ENCODE assay signal across 19 cellular contexts in genomic region chr5:19140276-19140675, GRCh38.
A peak's percentile ranks its signal among the peaks of the same experiment; 100 is the strongest.
DNase-seq lines count a peak whose midpoint lies in the region; ATAC-seq, FAIRE-seq and TF ChIP-seq lines count a peak whose summit lies in the region.
"Had no signal": no experiment of that assay in that cellular context is flagged by ENCODE, and none has a peak within 500 bp of the region (broad histone marks: within the 10 kb centered on the region; RNA-seq: fewer than 3 reads in every experiment).

No MANE protein-coding gene starts in this region.

- no peak overlapping the region for H3K4me3 ChIP-seq in keratinocyte (ENCODE audit: control insufficient read depth in 2 of 3, extremely low read depth in 1 of 3, insufficient read depth in 2 of 3, low read depth in 1 of 3, low read length in 3 of 3)
- H3K4me3 ChIP-seq: BLaER1 treated with 17β-estradiol and CSF1 and Interleukin-3, amounts not matched to agents 10 nM and 100 nM; GM12878; HAP-1 had no signal

- no peaks in the 10 kb centered on the region for H3K27me3 ChIP-seq in keratinocyte (ENCODE audit: control insufficient read depth, extremely low read depth, insufficient read depth, low read length)
- H3K27me3 ChIP-seq: BLaER1 treated with 17β-estradiol and CSF1 and Interleukin-3, amounts not matched to agents 10 nM and 100 nM had no signal

- no peaks in the 10 kb centered on the region for H3K9me3 Mint-ChIP-seq in mesothelial cell of epicardium

- no peak for ATAC-seq in HG03354 (IDR thresholded peaks at IDR 0.05; ENCODE audit: poor library complexity, severe bottlenecking, unreplicated experiment)
- ATAC-seq in HG03469 (IDR thresholded peaks at IDR 0.05; ENCODE audit: unreplicated experiment), result no peak
- ATAC-seq: GM12878 had no signal

- no peaks in the 10 kb centered on the region for H3K4me1 Mint-ChIP-seq in mesothelial cell of epicardium
- H3K4me1 Mint-ChIP-seq: CD4-positive, CD25-positive, alpha-beta regulatory T cell had no signal

- no peaks in the 10 kb centered on the region for H4K20me1 ChIP-seq in keratinocyte (ENCODE audit: control insufficient read depth, extremely low read depth, insufficient read depth, low read length)
- H4K20me1 ChIP-seq: BLaER1 treated with 17β-estradiol and CSF1 and Interleukin-3, amounts not matched to agents 10 nM and 100 nM had no signal

- no peak overlapping the region for H3K27ac Mint-ChIP-seq in mesothelial cell of epicardium
- H3K27ac Mint-ChIP-seq: CD4-positive, CD25-positive, alpha-beta regulatory T cell; HFFc6; IgD-negative memory B cell had no signal

- peak; percentile 9 for DNase-seq in A172 (ENCODE audit: low spot score)
- DNase-seq in HCEC 1CT, result peak; percentile 73
- DNase-seq in UCSD-AML1 (lab: John Stamatoyannopoulos, UW; ENCODE audit: unreplicated experiment), result peak; percentile 1
- no peak for DNase-seq in keratinocyte (ENCODE audit: low read depth, low spot score)
- DNase-seq in mesothelial cell of epicardium (ENCODE audit: low spot score in 2 of 2, unreplicated experiment in 2 of 2), result no peak
- no peak for DNase-seq in islet precursor cell
- DNase-seq: AML-193; CD4-positive, CD25-positive, alpha-beta regulatory T cell; DMS53; GOT3; HFFc6 had no signal

- no peak overlapping the region for H3K4me2 ChIP-seq in keratinocyte (ENCODE audit: control insufficient read depth, extremely low read depth, insufficient read depth, low read depth, low read length)
- H3K4me2 ChIP-seq: BLaER1 treated with 17β-estradiol and CSF1 and Interleukin-3, amounts not matched to agents 10 nM and 100 nM had no signal

- H3K9me1 ChIP-seq in keratinocyte (ENCODE audit: control insufficient read depth, extremely low read depth, insufficient read depth, low read length), result no peaks in the 10 kb centered on the region

- H3K27me3 Mint-ChIP-seq in mesothelial cell of epicardium (ENCODE audit: low read depth), result no peaks in the 10 kb centered on the region
- H3K27me3 Mint-ChIP-seq: CD4-positive, CD25-positive, alpha-beta regulatory T cell; IgD-negative memory B cell had no signal

- no peaks in the 10 kb centered on the region for H3K36me3 ChIP-seq in keratinocyte (ENCODE audit: control insufficient read depth in 2 of 2, extremely low read depth in 1 of 2, insufficient read depth in 2 of 2, low read length in 2 of 2)
- H3K36me3 ChIP-seq: BLaER1 treated with 17β-estradiol and CSF1 and Interleukin-3, amounts not matched to agents 10 nM and 100 nM; HAP-1 had no signal

- H3K9me3 ChIP-seq in keratinocyte (ENCODE audit: control insufficient read depth, low read depth, low read length), result no peaks in the 10 kb centered on the region
- H3K9me3 ChIP-seq: BLaER1 treated with 17β-estradiol and CSF1 and Interleukin-3, amounts not matched to agents 10 nM and 100 nM; HAP-1 had no signal

- TF ChIP-seq CTCF in keratinocyte (optimal IDR thresholded peaks at IDR 0.05 in 1 of 3, IDR thresholded peaks at IDR 0.05 in 1 of 3, conservative IDR thresholded peaks at IDR 0.05 in 1 of 3; ENCODE audit: extremely low read depth in 1 of 3, insufficient read depth in 2 of 3, low read length in 3 of 3) (no peak), mesothelial cell of epicardium (IDR thresholded peaks at IDR 0.05; ENCODE audit: unreplicated experiment) (no peak)

- H2AFZ ChIP-seq in keratinocyte (ENCODE audit: control insufficient read depth, low read length), result peak overlapping the region; percentile 8

- H3K4me1 ChIP-seq in keratinocyte (ENCODE audit: control insufficient read depth, extremely low read depth, insufficient read depth, low read length), result no peaks in the 10 kb centered on the region
- H3K4me1 ChIP-seq: BLaER1 treated with 17β-estradiol and CSF1 and Interleukin-3, amounts not matched to agents 10 nM and 100 nM; HAP-1 had no signal

- H3K27ac ChIP-seq in keratinocyte (ENCODE audit: control insufficient read depth, insufficient read depth, low read length), result no peak overlapping the region
- H3K27ac ChIP-seq: 22Rv1; BLaER1 treated with 17β-estradiol and CSF1 and Interleukin-3, amounts not matched to agents 10 nM and 100 nM had no signal

- no peaks in the 10 kb centered on the region for H3K36me3 Mint-ChIP-seq in mesothelial cell of epicardium
- H3K36me3 Mint-ChIP-seq: CD4-positive, CD25-positive, alpha-beta regulatory T cell; IgD-negative memory B cell had no signal

- no peak overlapping the region for H3K4me3 Mint-ChIP-seq in mesothelial cell of epicardium
- H3K4me3 Mint-ChIP-seq: CD4-positive, CD25-positive, alpha-beta regulatory T cell; HFFc6; IgD-negative memory B cell had no signal

- no peak for FAIRE-seq in keratinocyte (lab: Jason Lieb, UNC)
- FAIRE-seq: GM12878, GM18507 had no signal

- no peaks in the 10 kb centered on the region for H3K79me2 ChIP-seq in keratinocyte (ENCODE audit: control insufficient read depth, insufficient read depth, low read length)

- H3K9ac ChIP-seq in keratinocyte (ENCODE audit: control insufficient read depth, extremely low read depth, insufficient read depth, low read length), result no peak overlapping the region
- H3K9ac ChIP-seq: BLaER1 treated with 17β-estradiol and CSF1 and Interleukin-3, amounts not matched to agents 10 nM and 100 nM had no signal

- dilution Hi-C loops in keratinocyte (cut with MboI; ENCODE audit: extremely low pct_ligation_motif_present, low sequenced_read_pairs), result no loop called here

Comparison
In these comparisons a context has a peak if more than half of its experiments do, and no peak if none do; other contexts are left out.
1. DNase-seq: peak in A172 (single experiment), HCEC 1CT (single experiment) and UCSD-AML1 (single experiment); none in keratinocyte (single experiment), mesothelial cell of epicardium (0 of 2) and islet precursor cell (single experiment).